In genomic region chr10:114749014-114749413, GRCh38 we compare ENCODE assay signal across 1 cellular context.
TF ChIP-seq lines count a peak whose summit lies in the region.

No MANE protein-coding gene starts in this region.

TF ChIP-seq in HepG2, 621 proteins besides CTCF, POLR2A, EP300 and RAD21 (continued from another document):
- TF ChIP-seq ZNF567 (CRISPR knock-in tag; IDR thresholded peaks at IDR 0.05; ENCODE audit: borderline replicate concordance) (no peak), SCMH1 (CRISPR knock-in tag; IDR thresholded peaks at IDR 0.05; ENCODE audit: borderline replicate concordance) (no peak), KDM4B (CRISPR knock-in tag; IDR thresholded peaks at IDR 0.05) (no peak)
- TF ChIP-seq, protein P1, sequence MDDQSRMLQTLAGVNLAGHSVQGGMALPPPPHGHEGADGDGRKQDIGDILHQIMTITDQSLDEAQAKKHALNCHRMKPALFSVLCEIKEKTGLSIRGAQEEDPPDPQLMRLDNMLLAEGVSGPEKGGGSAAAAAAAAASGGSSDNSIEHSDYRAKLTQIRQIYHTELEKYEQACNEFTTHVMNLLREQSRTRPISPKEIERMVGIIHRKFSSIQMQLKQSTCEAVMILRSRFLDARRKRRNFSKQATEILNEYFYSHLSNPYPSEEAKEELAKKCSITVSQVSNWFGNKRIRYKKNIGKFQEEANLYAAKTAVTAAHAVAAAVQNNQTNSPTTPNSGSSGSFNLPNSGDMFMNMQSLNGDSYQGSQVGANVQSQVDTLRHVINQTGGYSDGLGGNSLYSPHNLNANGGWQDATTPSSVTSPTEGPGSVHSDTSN (CRISPR knock-in tag; IDR thresholded peaks at IDR 0.05; ENCODE audit: borderline replicate concordance), result no peak
